In the genomic region with DNA sequence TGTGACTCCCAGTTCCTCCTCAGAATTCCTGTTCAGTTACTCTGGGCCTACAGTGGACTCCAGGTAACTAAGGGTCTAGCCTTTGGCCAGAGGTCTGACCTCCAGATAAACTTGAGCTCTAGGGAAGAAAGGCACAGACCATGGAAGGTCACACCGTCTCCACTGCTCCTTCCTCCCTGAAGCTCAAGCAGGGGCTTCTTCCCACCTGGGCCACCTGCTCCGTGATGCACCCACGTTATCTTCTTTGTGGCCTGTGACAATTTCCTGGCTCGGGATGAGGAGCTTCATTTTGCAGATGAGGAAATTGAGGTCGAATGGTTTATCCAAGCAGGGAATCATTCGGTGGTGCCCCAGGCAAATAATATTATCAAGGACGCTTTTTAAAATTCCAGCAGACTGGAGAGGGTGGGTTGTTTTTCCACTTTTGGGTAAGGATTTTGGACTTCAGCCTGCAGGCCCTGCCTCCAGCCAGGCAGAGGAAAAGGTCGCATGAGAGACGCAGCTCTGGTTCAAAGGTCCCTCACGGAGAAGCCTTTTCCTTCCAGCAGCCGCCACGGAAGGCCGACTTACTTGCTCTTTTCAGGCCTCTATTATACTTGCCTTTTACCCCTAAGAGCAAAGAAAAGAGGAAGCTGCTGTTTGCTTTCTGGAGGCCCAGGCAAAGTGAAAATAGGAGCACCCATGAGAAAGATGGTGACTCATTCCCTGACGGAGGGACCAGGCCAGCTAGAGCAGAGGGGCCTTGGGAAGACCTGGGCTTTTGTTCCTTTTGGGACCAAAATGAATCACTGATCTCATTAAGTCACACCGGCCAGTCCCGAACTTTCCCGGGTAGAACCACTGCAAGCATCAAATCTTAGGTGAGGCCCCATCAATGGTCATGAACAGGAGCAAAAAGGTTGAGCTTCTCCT, we compare ENCODE assay signal across 12 cellular contexts. TPM values are rescaled to one million over a fixed set of nuclear protein-coding genes. Genes with fewer than 3 reads are reported as not detected.
DNase-seq lines count a peak whose midpoint lies in the region; ATAC-seq, FAIRE-seq and TF ChIP-seq lines count a peak whose summit lies in the region.
"Had no signal": no experiment of that assay in that cellular context is flagged by ENCODE, and none has a peak within 500 bp of the region (broad histone marks: within the 10 kb centered on the region; RNA-seq: fewer than 3 reads in every experiment).

No MANE protein-coding gene starts in this region.

- no peaks in the 10 kb centered on the region for H3K36me3 ChIP-seq in GM12878 (ENCODE audit: control insufficient read depth in 2 of 2, insufficient read depth in 2 of 2, low read length in 1 of 2)

- H4K20me1 ChIP-seq in GM12878 (ENCODE audit: control insufficient read depth, insufficient read depth) = no peaks in the 10 kb centered on the region

- POLR2A ChIA-PET in GM12878 (lab: Charles Lee) = interaction anchor here (2.7 kb wide), 1 partner anchor 16 kb away, joined by 9 read pairs; no protein-coding TSS in a partner anchor

- RAD21 ChIA-PET in GM12878 (lab: Charles Lee; ENCODE audit: unreplicated experiment) = interaction anchor here (0.6 to 0.7 kb wide), 2 partner anchors 13 to 14 kb away, joined by 3 to 4 read pairs; no protein-coding TSS in a partner anchor

- H2AFZ ChIP-seq in GM12878 (ENCODE audit: control insufficient read depth, low read depth, low read length) = peak overlapping the region; percentile 52
- H2AFZ ChIP-seq: parathyroid adenoma had no signal

- ATAC-seq in GM12878 (peak; percentile 78), GM18907 (IDR thresholded peaks at IDR 0.05; ENCODE audit: unreplicated experiment) (no peak)

- 26% methylated on average over 17 of the region's 17 CpGs for WGBS in GM12878 (ENCODE audit: insufficient coverage, insufficient replicate concordance, low lambda C conversion rate, missing lambda C conversion rate)

- no peak for TF ChIP-seq CTCF in GM12878 (IDR thresholded peaks at IDR 0.05 in 2 of 3, conservative IDR thresholded peaks at IDR 0.05 in 1 of 3; ENCODE audit: control insufficient read depth in 2 of 3, extremely low read depth in 1 of 3, insufficient read depth in 1 of 3, low read depth in 3 of 3, low read length in 3 of 3)

- H3K4me3 ChIP-seq in GM12878 = no peak overlapping the region

- TF ChIP-seq POLR2A in GM12878 (IDR thresholded peaks at IDR 0.05; ENCODE audit: low read depth, low read length) = no peak

- no peak overlapping the region; the same call in 1 of the 2 replicates for H3K4me2 ChIP-seq in GM12878 (ENCODE audit: control insufficient read depth, insufficient read depth)

- in situ Hi-C loops in GM12878 (cut with MboI) = no loop called here

- peak; percentile 10 to 13 for DNase-seq in AML-193 (lab: John Stamatoyannopoulos, UW)
- peak; percentile 67 for DNase-seq in HT1080 (ENCODE audit: low read depth)
- DNase-seq in GM12878 (ENCODE audit: low read depth, low spot score) = no peak
- DNase-seq in mesenteric fat pad (ENCODE audit: low spot score) = peak; percentile 68
- DNase-seq in central memory CD4-positive, alpha-beta T cell = no peak
- DNase-seq in NCI-H526 (lab: John Stamatoyannopoulos, UW) = no peak
- DNase-seq in NCI-H1417 (lab: John Stamatoyannopoulos, UW) = no peak
- DNase-seq: activated CD4-positive, alpha-beta T cell treated with anti-CD3 and anti-CD28 coated beads, Interleukin-2, amount 50 U/mL, for 48 hours; NCI-H2029 treated with DMSO at 0.1 percent for 48 hours had no signal

- peak in 1 of 2 experiments; percentile 19; a peak in 1 of 4 replicates for TF ChIP-seq EP300 in GM12878 (IDR thresholded peaks at IDR 0.05; ENCODE audit: borderline replicate concordance in 1 of 2, control insufficient read depth in 1 of 2, low read depth in 2 of 2, low read length in 2 of 2)

- peaks cover 28% of the 10 kb centered on the region for H3K4me1 ChIP-seq in GM12878 (ENCODE audit: control insufficient read depth, insufficient read depth, low read length)

- intact Hi-C loops in GM12878 (cut with micrococcal nuclease; ENCODE audit: unreplicated experiment) = no loop called here

- SMC1A ChIA-PET in GM12878 (lab: Charles Lee; ENCODE audit: uncharacterized antibody, unreplicated experiment) = interaction anchor here (0.9 to 1.3 kb wide), 3 partner anchors 14 to 40 kb away, joined by 3 read pairs; a partner anchor contains a TSS

- CTCF ChIA-PET in GM12878 (lab: Yijun Ruan, JAX) = interaction anchor here (1.3 to 1.4 kb wide), 2 partner anchors 10 to 77 kb away, joined by 3 to 4 read pairs; no protein-coding TSS in a partner anchor

- TF ChIP-seq RAD21 in GM12878 (IDR thresholded peaks at IDR 0.05; ENCODE audit: insufficient read depth, low read depth, low read length) = 0 out of 2 replicates have a peak, but pooled peaks have one; percentile 12

- no peak overlapping the region; the same call in 1 of the 2 replicates for H3K9ac ChIP-seq in GM12878 (ENCODE audit: control insufficient read depth, insufficient read depth, low read length)
- H3K9ac ChIP-seq: parathyroid adenoma had no signal

- no peak for FAIRE-seq in GM12878 (lab: Jason Lieb, UNC)

- H3K27me3 ChIP-seq in GM12878 (replicated peaks in 1 of 2; ENCODE audit: control insufficient read depth in 2 of 2, insufficient read depth in 2 of 2, low read length in 1 of 2) = no peaks in the 10 kb centered on the region

- peak overlapping the region; percentile 62 for H3K27ac ChIP-seq in GM12878 (ENCODE audit: control insufficient read depth, insufficient read depth)
- H3K27ac ChIP-seq: C4-2B, parathyroid adenoma had no signal

- H3K79me2 ChIP-seq in GM12878 (ENCODE audit: control insufficient read depth, insufficient read depth, low read length) = no peaks in the 10 kb centered on the region
- H3K79me2 ChIP-seq: parathyroid adenoma had no signal

- no TSS peak for BruUV-seq in GM12878 (replicated peaks; lab: Mats Ljungman, UMichigan)

- peaks cover 5% of the 10 kb centered on the region; the same call in 2 of the 3 replicates for H3K9me3 ChIP-seq in GM12878 (replicated peaks; ENCODE audit: control insufficient read depth, insufficient read depth, low read length)

TF ChIP-seq in GM12878, 131 proteins besides CTCF, POLR2A, EP300 and RAD21 (continues in another document):
- peak; percentile 94 for TF ChIP-seq EED (IDR thresholded peaks at IDR 0.05; ENCODE audit: low read depth)
- 0 out of 2 replicates have a peak, but pooled peaks have one; percentile 13 for TF ChIP-seq MEF2A (IDR thresholded peaks at IDR 0.05; ENCODE audit: insufficient read depth, low read depth, low read length)
- TF ChIP-seq, protein P1, sequence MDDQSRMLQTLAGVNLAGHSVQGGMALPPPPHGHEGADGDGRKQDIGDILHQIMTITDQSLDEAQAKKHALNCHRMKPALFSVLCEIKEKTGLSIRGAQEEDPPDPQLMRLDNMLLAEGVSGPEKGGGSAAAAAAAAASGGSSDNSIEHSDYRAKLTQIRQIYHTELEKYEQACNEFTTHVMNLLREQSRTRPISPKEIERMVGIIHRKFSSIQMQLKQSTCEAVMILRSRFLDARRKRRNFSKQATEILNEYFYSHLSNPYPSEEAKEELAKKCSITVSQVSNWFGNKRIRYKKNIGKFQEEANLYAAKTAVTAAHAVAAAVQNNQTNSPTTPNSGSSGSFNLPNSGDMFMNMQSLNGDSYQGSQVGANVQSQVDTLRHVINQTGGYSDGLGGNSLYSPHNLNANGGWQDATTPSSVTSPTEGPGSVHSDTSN (IDR thresholded peaks at IDR 0.05; ENCODE audit: insufficient replicate concordance, low read depth, low read length) = no peak

RNA-seq across cellular contexts. Expression of a gene that starts 22.8 kb away (rescaled TPM):
- 21.2 and 21.9 TPM in 2 replicates for total RNA-seq in HT1080 (2014; rRNA removed; shearing (Covaris generic))
- polyA plus RNA-seq in HT1080 (2015; cell fraction: cytosol; rRNA removed) = 53.2 and 57.1 TPM in 2 replicates
- polyA plus RNA-seq in HT1080 (2015; cell fraction: nucleus; rRNA removed) = 87.7 and 91.2 TPM in 2 replicates
- total RNA-seq in GM12878 (2013; cell fraction: nucleolus; rRNA removed) = 9.4 and 10.7 TPM in 2 replicates
- total RNA-seq in GM12878 (2014; rRNA removed) (5.8 and 6.2 TPM in 2 replicates), GM12878 (2014; rRNA removed; fragmentation: Illumina TruSeq; extraction: Trizol) (2.0 and 2.5 TPM in 2 replicates), GM12878 (2021) (5.0 and 5.3 TPM in 2 replicates), mesenteric fat pad (1,666 TPM)
- 2.1 TPM for polyA plus RNA-seq in GM12878 (2011; ENCODE audit: low read depth)
- polyA plus RNA-seq in GM12878 (2011; rRNA removed) (3.0 and 4.0 TPM in 2 replicates), GM12878 (2014; fragmentation: Illumina TruSeq; extraction: Trizol) (1.0 and 2.0 TPM in 2 replicates), GM12878 (2014; fragmentation: Nextera tagmentation; extraction: Ambion mirVana) (1 to 10 TPM; 1.4 to 1.9 TPM), GM12878 (2014; rRNA removed) (3.5 and 4.1 TPM in 2 replicates), GM12878 (2016; fragmentation: Nextera tagmentation; extraction: Ambion mirVana) (1 to 10 TPM; 3.9 to 5.4 TPM)
- 4.7 and 5.6 TPM in 2 replicates for polyA plus RNA-seq in GM12878 (2011; cell fraction: cytosol; rRNA removed)
- 7.0 and 8.8 TPM in 2 replicates for polyA plus RNA-seq in GM12878 (2011; cell fraction: nucleus; rRNA removed)
- 4.9 and 5.3 TPM in 2 replicates for polyA plus RNA-seq in GM12878 (2012)
- polyA minus RNA-seq in GM12878 (2011; rRNA and poly(A)+ RNA removed) = 5.9 and 9.3 TPM in 2 replicates
- polyA minus RNA-seq in GM12878 (2011; cell fraction: cytosol; rRNA and poly(A)+ RNA removed) = 4.9 and 5.3 TPM in 2 replicates
- polyA minus RNA-seq in GM12878 (2011; cell fraction: nucleus; rRNA and poly(A)+ RNA removed) = 12.6 and 13.6 TPM in 2 replicates

RNA-seq across cellular contexts. Expression of a gene that starts 40.2 kb away (rescaled TPM):
- 125 and 169 TPM in 2 replicates for total RNA-seq in HT1080 (2014; rRNA removed; shearing (Covaris generic))
- polyA plus RNA-seq in HT1080 (2015; cell fraction: cytosol; rRNA removed) = 253 and 267 TPM in 2 replicates
- polyA plus RNA-seq in HT1080 (2015; cell fraction: nucleus; rRNA removed) = 111 and 131 TPM in 2 replicates
- 247 and 251 TPM in 2 replicates for total RNA-seq in GM12878 (2013; cell fraction: nucleolus; rRNA removed)
- total RNA-seq in GM12878 (2014; rRNA removed) (77.0 and 86.2 TPM in 2 replicates), GM12878 (2014; rRNA removed; fragmentation: Illumina TruSeq; extraction: Trizol) (70.6 and 71.3 TPM in 2 replicates), GM12878 (2021) (90.0 and 97.6 TPM in 2 replicates), mesenteric fat pad (201 TPM)
- 45.2 TPM for polyA plus RNA-seq in GM12878 (2011; ENCODE audit: low read depth)
- polyA plus RNA-seq in GM12878 (2011; rRNA removed) (56.1 and 81.2 TPM in 2 replicates), GM12878 (2014; fragmentation: Illumina TruSeq; extraction: Trizol) (78.1 and 104 TPM in 2 replicates), GM12878 (2014; fragmentation: Nextera tagmentation; extraction: Ambion mirVana) (10 to 100 TPM in 1 of 2 experiments, 1 to 10 TPM in 1; 8.8 to 21.0 TPM), GM12878 (2014; rRNA removed) (88.7 and 88.8 TPM in 2 replicates), GM12878 (2016; fragmentation: Nextera tagmentation; extraction: Ambion mirVana) (10 to 100 TPM; 26.3 to 28.6 TPM)
- polyA plus RNA-seq in GM12878 (2011; cell fraction: cytosol; rRNA removed) = 110 and 117 TPM in 2 replicates
- 70.5 and 84.8 TPM in 2 replicates for polyA plus RNA-seq in GM12878 (2011; cell fraction: nucleus; rRNA removed)
- 72.6 and 77.3 TPM in 2 replicates for polyA plus RNA-seq in GM12878 (2012)
- 136 and 155 TPM in 2 replicates for polyA minus RNA-seq in GM12878 (2011; rRNA and poly(A)+ RNA removed)
- polyA minus RNA-seq in GM12878 (2011; cell fraction: cytosol; rRNA and poly(A)+ RNA removed) = 30.7 and 37.3 TPM in 2 replicates
- polyA minus RNA-seq in GM12878 (2011; cell fraction: nucleus; rRNA and poly(A)+ RNA removed) = 28.8 and 59.6 TPM in 2 replicates

Comparison
In these comparisons a context has a peak if more than half of its experiments do, and no peak if none do; other contexts are left out.
1. DNase-seq: peak in AML-193 (2 of 2), HT1080 (single experiment) and mesenteric fat pad (single experiment); none in GM12878 (single experiment), central memory CD4-positive, alpha-beta T cell (single experiment), NCI-H526 (0 of 2) and NCI-H1417 (0 of 3).
2. RNA of a gene that starts 22.8 kb away (total RNA-seq): 1,666 TPM in mesenteric fat pad (single experiment); 21.2 to 21.9 TPM in HT1080 and 2.0 to 10.7 TPM in GM12878; every median in the first group is over 10 times any median in the second.